ENCODE assay signal across 21 cellular contexts in genomic region chr4:87052615-87053014, GRCh38.
DNase-seq lines count a peak whose midpoint lies in the region; ATAC-seq, FAIRE-seq and TF ChIP-seq lines count a peak whose summit lies in the region.
"Had no signal": no experiment of that assay in that cellular context is flagged by ENCODE, and none has a peak within 500 bp of the region (broad histone marks: within the 10 kb centered on the region; RNA-seq: fewer than 3 reads in every experiment).

No MANE protein-coding gene starts in this region.

- CTCF ChIA-PET in HEK293T (lab: Yijun Ruan, JAX), result interaction anchor here (0.8 to 1.3 kb wide), 2 partner anchors 9 to 130 kb away, joined by 3 read pairs; no protein-coding TSS in a partner anchor

- H3K4me1 Mint-ChIP-seq in CD4-positive, CD25-positive, alpha-beta regulatory T cell, result peaks cover 40 to 56% (median 48%) of the 10 kb centered on the region in 4 donors
- peaks cover 39% of the 10 kb centered on the region for H3K4me1 Mint-ChIP-seq in progenitor cell of endocrine pancreas (ENCODE audit: low read depth)

- H3K27ac ChIP-seq in CD4-positive, CD25-positive, alpha-beta regulatory T cell (ENCODE audit: insufficient read depth, low read length, poor library complexity, severe bottlenecking), result no peak overlapping the region
- H3K27ac ChIP-seq in caudate nucleus (ENCODE audit: low read depth, low read length) (peak overlapping the region; percentile 18), spleen (peak overlapping the region in 1 of 8 donors; percentile 69)
- H3K27ac ChIP-seq: brain microvascular endothelial cell had no signal

- H3K4me1 ChIP-seq in CD4-positive, CD25-positive, alpha-beta regulatory T cell (ENCODE audit: control insufficient read depth, insufficient read depth, low read length, poor library complexity, severe bottlenecking), result no peaks in the 10 kb centered on the region
- peaks cover 18 to 86% (median 53%) of the 10 kb centered on the region in 6 donors for H3K4me1 ChIP-seq in spleen

- H3K4me3 Mint-ChIP-seq in CD4-positive, CD25-positive, alpha-beta regulatory T cell, result no peak overlapping the region
- no peak overlapping the region for H3K4me3 Mint-ChIP-seq in progenitor cell of endocrine pancreas (ENCODE audit: low read depth)
- H3K4me3 Mint-ChIP-seq: activated naive CD4-positive, alpha-beta T cell treated with anti-CD3 and anti-CD28 coated beads, Interleukin-2, amount 50 U/mL, for 24 hours; natural killer cell treated with Interleukin-12 subunit alpha and Interleukin-12 subunit beta and Interleukin-15 and Interleukin-18, amount 100 ng/mL, for 72 hours had no signal

- peak overlapping the region in 2 of 3 donors; percentile 2 to 16 for H3K27ac Mint-ChIP-seq in CD4-positive, CD25-positive, alpha-beta regulatory T cell
- peak overlapping the region; percentile 79 for H3K27ac Mint-ChIP-seq in progenitor cell of endocrine pancreas
- H3K27ac Mint-ChIP-seq: activated naive CD4-positive, alpha-beta T cell treated with anti-CD3 and anti-CD28 coated beads, Interleukin-2, amount 50 U/mL, for 24 hours had no signal

- H3K36me3 ChIP-seq in CD4-positive, CD25-positive, alpha-beta regulatory T cell (ENCODE audit: control insufficient read depth, insufficient read depth, low read length), result peaks cover 31% of the 10 kb centered on the region
- H3K36me3 ChIP-seq in spleen, result peaks cover 0 to 39% (median 2%) of the 10 kb centered on the region in 6 donors
- H3K36me3 ChIP-seq: brain microvascular endothelial cell had no signal

- intact Hi-C loops in spleen (cut with DNase I; ENCODE audit: low total_unique reads), result no loop called here

- POLR2A ChIA-PET in HEK293T (lab: Yijun Ruan, JAX), result no interaction called here

- TF ChIP-seq POLR2A in spleen (IDR thresholded peaks at IDR 0.05), result no peak

- TF ChIP-seq CTCF in progenitor cell of endocrine pancreas (IDR thresholded peaks at IDR 0.05; ENCODE audit: unreplicated experiment) (no peak), spleen (IDR thresholded peaks at IDR 0.05 in 8 of 11, conservative IDR thresholded peaks at IDR 0.05 in 3 of 11) (no peak)

- H3K36me3 Mint-ChIP-seq in CD4-positive, CD25-positive, alpha-beta regulatory T cell, result peaks cover 32% of the 10 kb centered on the region
- peaks cover 21% of the 10 kb centered on the region for H3K36me3 Mint-ChIP-seq in progenitor cell of endocrine pancreas (ENCODE audit: insufficient read depth)
- H3K36me3 Mint-ChIP-seq: natural killer cell treated with Interleukin-12 subunit alpha and Interleukin-12 subunit beta and Interleukin-15 and Interleukin-18, amount 100 ng/mL, for 72 hours had no signal

- DNase-seq in CD4-positive, CD25-positive, alpha-beta regulatory T cell, result no peak
- DNase-seq in HEK293T (ENCODE audit: extremely low spot score) (no peak), caudate nucleus (lab: John Stamatoyannopoulos, UW) (no peak), progenitor cell of endocrine pancreas (ENCODE audit: low spot score, unreplicated experiment) (no peak), urothelium cell line (ENCODE audit: low spot score) (no peak), KG1 (lab: John Stamatoyannopoulos, UW) (no peak), spleen (no peak)
- DNase-seq: activated CD4-positive, alpha-beta T cell treated with anti-CD3 and anti-CD28 coated beads, Interleukin-2, amount 50 U/mL, for 1 hour; brain microvascular endothelial cell; COR-L47; cortex of kidney; NCI-H1417; NCI-H2107; NCI-H510A treated with DMSO at 0.1 percent for 48 hours; stimulated activated CD4-positive, alpha-beta T cell treated with anti-CD3 and anti-CD28 coated beads, Interleukin-4, amount 100 ng/mL, for 24 hours; testis had no signal

- 95 to 97% (median 96%) methylated on average over 4 of the region's 4 CpGs for WGBS in spleen, 5 donors

- H3K27me3 ChIP-seq in CD4-positive, CD25-positive, alpha-beta regulatory T cell (ENCODE audit: control insufficient read depth, insufficient read depth, low read length), result no peaks in the 10 kb centered on the region
- H3K27me3 ChIP-seq in spleen (replicated peaks in 1 of 7), result no peaks in the 10 kb centered on the region
- H3K27me3 ChIP-seq: brain microvascular endothelial cell, gastroesophageal sphincter, testis had no signal

- H3K9me3 ChIP-seq in CD4-positive, CD25-positive, alpha-beta regulatory T cell (ENCODE audit: control insufficient read depth in 2 of 2, low read length in 2 of 2), result no peaks in the 10 kb centered on the region
- no peaks in the 10 kb centered on the region for H3K9me3 ChIP-seq in spleen
- H3K9me3 ChIP-seq: gastroesophageal sphincter, testis had no signal

- no peaks in the 10 kb centered on the region for H3K9me3 Mint-ChIP-seq in CD4-positive, CD25-positive, alpha-beta regulatory T cell
- H3K9me3 Mint-ChIP-seq in progenitor cell of endocrine pancreas (ENCODE audit: low read depth), result no peaks in the 10 kb centered on the region
- H3K9me3 Mint-ChIP-seq: activated naive CD4-positive, alpha-beta T cell treated with anti-CD3 and anti-CD28 coated beads, Interleukin-2, amount 50 U/mL, for 24 hours; natural killer cell treated with Interleukin-12 subunit alpha and Interleukin-12 subunit beta and Interleukin-15 and Interleukin-18, amount 100 ng/mL, for 72 hours had no signal

- FAIRE-seq in urothelium cell line (lab: Jason Lieb, UNC), result no peak

- no peak for ATAC-seq in CD4-positive, CD25-positive, alpha-beta regulatory T cell (ENCODE audit: low read depth in 2 of 2)
- ATAC-seq in HG02642 (IDR thresholded peaks at IDR 0.05; ENCODE audit: poor library complexity, unreplicated experiment), result no peak
- ATAC-seq: gastroesophageal sphincter; natural killer cell treated with Interleukin-12 subunit alpha and Interleukin-12 subunit beta and Interleukin-15 and Interleukin-18, amount 100 ng/mL, for 72 hours had no signal

- no peak overlapping the region for H3K4me3 ChIP-seq in CD4-positive, CD25-positive, alpha-beta regulatory T cell (ENCODE audit: low read depth, low read length)
- H3K4me3 ChIP-seq in spleen, result no peak overlapping the region
- H3K4me3 ChIP-seq: gastroesophageal sphincter, smooth muscle cell, testis had no signal

- no peaks in the 10 kb centered on the region for H3K27me3 Mint-ChIP-seq in CD4-positive, CD25-positive, alpha-beta regulatory T cell
- no peaks in the 10 kb centered on the region for H3K27me3 Mint-ChIP-seq in progenitor cell of endocrine pancreas
- H3K27me3 Mint-ChIP-seq: activated naive CD4-positive, alpha-beta T cell treated with anti-CD3 and anti-CD28 coated beads, Interleukin-2, amount 50 U/mL, for 24 hours; natural killer cell treated with Interleukin-12 subunit alpha and Interleukin-12 subunit beta and Interleukin-15 and Interleukin-18, amount 100 ng/mL, for 72 hours had no signal

TF ChIP-seq in HEK293T, 16 proteins besides CTCF, POLR2A, EP300 and RAD21:
- TF ChIP-seq PKNOX1 (IDR thresholded peaks at IDR 0.05) (peak; percentile 76), FOXK2 (IDR thresholded peaks at IDR 0.05) (no peak)
